ENCODE assay signal across 26 cellular contexts in genomic region chr5:122306461-122306860, GRCh38. TPM values are rescaled to one million over a fixed set of nuclear protein-coding genes. Genes with fewer than 3 reads are reported as not detected.
"Had no signal": no experiment of that assay in that cellular context is flagged by ENCODE, and none has a peak within 500 bp of the region (broad histone marks: within the 10 kb centered on the region; RNA-seq: fewer than 3 reads in every experiment).

No MANE protein-coding gene starts in this region.

- H3K27ac Mint-ChIP-seq: activated CD4-positive, alpha-beta T cell treated with anti-CD3 and anti-CD28 coated beads for 36 hours; activated CD8-positive, alpha-beta memory T cell treated with anti-CD3 and anti-CD28 coated beads, Interleukin-2, amount 10 ng/mL, durations not matched to agents 7 days and 5 days; activated CD8-positive, alpha-beta T cell treated with anti-CD3 and anti-CD28 coated beads, Interleukin-2, amount 10 ng/mL, durations not matched to agents 7 days and 5 days; activated naive CD8-positive, alpha-beta T cell; activated T-cell treated with anti-CD3 and anti-CD28 coated beads, Interleukin-2, amount 50 U/mL, for 72 hours; immature natural killer cell; natural killer cell treated with Interleukin-12 subunit alpha and Interleukin-12 subunit beta and Interleukin-15 and Interleukin-18, amount 100 ng/mL, for 72 hours; stimulated activated naive B cell treated with anti-CD40 and anti-IgM and Interleukin-4, amounts not matched to agents 10 μg/mL and 1 μg/mL and 100 μg/mL, for 72 hours; T-cell had no signal

- H3K36me3 ChIP-seq: ovary, prostate gland, stomach, thyroid gland, upper lobe of left lung had no signal

- H3K4me1 Mint-ChIP-seq: activated CD4-positive, alpha-beta T cell treated with anti-CD3 and anti-CD28 coated beads for 36 hours; activated CD8-positive, alpha-beta memory T cell treated with anti-CD3 and anti-CD28 coated beads, Interleukin-2, amount 10 ng/mL, durations not matched to agents 7 days and 5 days; immature natural killer cell; stimulated activated naive B cell treated with anti-CD40 and anti-IgM and Interleukin-4, amounts not matched to agents 10 μg/mL and 1 μg/mL and 100 μg/mL, for 72 hours; T-cell had no signal

- DNase-seq: activated CD4-positive, alpha-beta T cell treated with anti-CD3 and anti-CD28 coated beads for 36 hours; activated CD4-positive, CD25-positive, alpha-beta regulatory T cell; activated CD8-positive, alpha-beta memory T cell treated with anti-CD3 and anti-CD28 coated beads, Interleukin-2, amount 10 ng/mL, durations not matched to agents 7 days and 5 days; activated CD8-positive, alpha-beta T cell treated with anti-CD3 and anti-CD28 coated beads, Interleukin-2, amount 10 ng/mL, durations not matched to agents 7 days and 5 days; activated naive CD4-positive, alpha-beta T cell; activated T-cell treated with anti-CD3 and anti-CD28 coated beads, Interleukin-2, amount 50 U/mL, for 72 hours; anterior cingulate cortex; effector CD8-positive, alpha-beta T cell; head of caudate nucleus; hypothalamus; immature natural killer cell; kidney; left colon; mammary epithelial cell; ovary; stimulated activated CD4-positive, alpha-beta T cell treated with anti-CD3 and anti-CD28 coated beads, Interleukin-15, amount 100 ng/mL, for 24 hours; stimulated activated CD4-positive, alpha-beta T cell treated with anti-CD3 and anti-CD28 coated beads, Interleukin-2, amount 100 ng/mL, for 24 hours; stimulated activated naive B cell treated with anti-CD40 and anti-IgM and Interleukin-4, amounts not matched to agents 10 μg/mL and 1 μg/mL and 100 μg/mL, for 72 hours; stomach; T-cell; thyroid gland; upper lobe of left lung had no signal

- H3K9me3 ChIP-seq: ovary, prostate gland, stomach, thyroid gland, upper lobe of left lung had no signal

- H3K27me3 ChIP-seq: ovary, thyroid gland, upper lobe of left lung had no signal

- ATAC-seq: activated CD4-positive, alpha-beta T cell treated with anti-CD3 and anti-CD28 coated beads for 36 hours; activated CD8-positive, alpha-beta memory T cell treated with anti-CD3 and anti-CD28 coated beads, Interleukin-2, amount 10 ng/mL, durations not matched to agents 7 days and 5 days; activated CD8-positive, alpha-beta T cell treated with anti-CD3 and anti-CD28 coated beads, Interleukin-2, amount 10 ng/mL, durations not matched to agents 7 days and 5 days; activated T-cell treated with anti-CD3 and anti-CD28 coated beads, Interleukin-2, amount 50 U/mL, for 72 hours; left colon; natural killer cell treated with Interleukin-12 subunit alpha and Interleukin-12 subunit beta and Interleukin-15 and Interleukin-18, amount 100 ng/mL, for 72 hours; stimulated activated naive B cell treated with anti-CD40 and anti-IgM and Interleukin-4, amounts not matched to agents 10 μg/mL and 1 μg/mL and 100 μg/mL, for 72 hours; T-cell had no signal

- H3K4me1 ChIP-seq: prostate gland, thyroid gland had no signal

- H3K27ac ChIP-seq: ovary, prostate gland, stomach, thyroid gland, upper lobe of left lung had no signal

- H3K4me3 ChIP-seq: ovary, prostate gland, stomach, thyroid gland, upper lobe of left lung had no signal

- H3K9me3 Mint-ChIP-seq: T-cell had no signal

- H3K4me3 Mint-ChIP-seq: activated CD4-positive, alpha-beta T cell treated with anti-CD3 and anti-CD28 coated beads for 36 hours; activated CD8-positive, alpha-beta memory T cell treated with anti-CD3 and anti-CD28 coated beads, Interleukin-2, amount 10 ng/mL, durations not matched to agents 7 days and 5 days; activated CD8-positive, alpha-beta T cell treated with anti-CD3 and anti-CD28 coated beads, Interleukin-2, amount 10 ng/mL, durations not matched to agents 7 days and 5 days; activated naive CD8-positive, alpha-beta T cell; activated T-cell treated with anti-CD3 and anti-CD28 coated beads, Interleukin-2, amount 50 U/mL, for 72 hours; immature natural killer cell; natural killer cell treated with Interleukin-12 subunit alpha and Interleukin-12 subunit beta and Interleukin-15 and Interleukin-18, amount 100 ng/mL, for 72 hours; stimulated activated naive B cell treated with anti-CD40 and anti-IgM and Interleukin-4, amounts not matched to agents 10 μg/mL and 1 μg/mL and 100 μg/mL, for 72 hours; T-cell had no signal

- H3K36me3 Mint-ChIP-seq: activated CD8-positive, alpha-beta memory T cell treated with anti-CD3 and anti-CD28 coated beads, Interleukin-2, amount 10 ng/mL, durations not matched to agents 7 days and 5 days; activated naive CD8-positive, alpha-beta T cell; natural killer cell treated with Interleukin-12 subunit alpha and Interleukin-12 subunit beta and Interleukin-15 and Interleukin-18, amount 100 ng/mL, for 72 hours; stimulated activated naive B cell treated with anti-CD40 and anti-IgM and Interleukin-4, amounts not matched to agents 10 μg/mL and 1 μg/mL and 100 μg/mL, for 72 hours; T-cell had no signal

RNA-seq across cellular contexts. Expression of gene SNCAIP, which starts 5.6 kb away (rescaled TPM):
- total RNA-seq: activated CD4-positive, alpha-beta T cell treated with anti-CD3 and anti-CD28 coated beads for 36 hours; activated CD8-positive, alpha-beta memory T cell treated with anti-CD3 and anti-CD28 coated beads, Interleukin-2, amount 10 ng/mL, durations not matched to agents 7 days and 5 days; activated CD8-positive, alpha-beta T cell treated with anti-CD3 and anti-CD28 coated beads, Interleukin-2, amount 10 ng/mL, durations not matched to agents 7 days and 5 days; activated T-cell treated with anti-CD3 and anti-CD28 coated beads, Interleukin-2, amount 50 U/mL, for 72 hours; mononuclear cell; natural killer cell treated with Interleukin-12 subunit alpha and Interleukin-12 subunit beta and Interleukin-15 and Interleukin-18, amount 100 ng/mL, for 72 hours; T-cell had no signal
- polyA plus RNA-seq: immature natural killer cell, mammary epithelial cell had no signal
